18 cellular contexts compared by ENCODE assay signal in the genomic region with DNA sequence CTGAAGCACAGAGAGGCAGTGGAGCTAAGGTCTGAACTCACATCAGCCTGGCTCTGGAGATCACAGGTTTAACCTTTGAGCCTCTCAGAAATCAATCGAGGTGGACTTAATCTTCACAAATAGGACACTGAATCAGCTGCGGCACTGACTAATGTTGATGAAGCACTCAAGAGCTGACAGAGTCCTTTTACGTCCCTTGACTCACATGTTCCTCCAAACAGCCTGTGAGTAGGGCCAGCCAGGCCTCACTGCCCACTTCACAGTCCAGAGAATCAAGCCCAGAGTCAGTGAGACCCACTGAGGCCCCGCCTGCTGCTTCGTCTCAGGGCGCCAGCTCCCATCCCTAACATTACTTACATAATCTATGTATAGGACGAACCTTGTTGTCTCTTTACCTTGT.
A peak's percentile ranks its signal among the peaks of the same experiment; 100 is the strongest.
DNase-seq lines count a peak whose midpoint lies in the region; ATAC-seq and TF ChIP-seq lines count a peak whose summit lies in the region.
"Had no signal": no experiment of that assay in that cellular context is flagged by ENCODE, and none has a peak within 500 bp of the region (broad histone marks: within the 10 kb centered on the region; RNA-seq: fewer than 3 reads in every experiment).

No MANE protein-coding gene starts in this region.

- H3K4me3 ChIP-seq in liver (ENCODE audit: low read depth in 1 of 3, low read length in 3 of 3) (no peak overlapping the region), spleen (no peak overlapping the region)
- H3K4me3 ChIP-seq: BLaER1 treated with 17β-estradiol and CSF1 and Interleukin-3, amounts not matched to agents 10 nM and 100 nM; ovary had no signal

- no peak for TF ChIP-seq CTCF in HFFc6 (IDR thresholded peaks at IDR 0.05)
- TF ChIP-seq CTCF in liver (IDR thresholded peaks at IDR 0.05; ENCODE audit: low read depth, low read length, missing input control), result no peak
- no peak for TF ChIP-seq CTCF in spleen (IDR thresholded peaks at IDR 0.05 in 8 of 11, conservative IDR thresholded peaks at IDR 0.05 in 3 of 11)

- H3K36me3 Mint-ChIP-seq in HFFc6 (ENCODE audit: low read depth), result peaks cover 14% of the 10 kb centered on the region; the same call in 1 of the 2 replicates

- H3K27ac ChIP-seq in liver (ENCODE audit: low read depth in 1 of 2, low read length in 2 of 2) (peak overlapping the region; percentile 82 to 97), spleen (peak overlapping the region in 2 of 8 donors; percentile 3 to 21)
- H3K27ac ChIP-seq: ovary, VCaP had no signal

- H3K9me3 ChIP-seq in liver (ENCODE audit: control insufficient read depth in 4 of 4, low read length in 3 of 4), result no peaks in the 10 kb centered on the region
- no peaks in the 10 kb centered on the region for H3K9me3 ChIP-seq in spleen
- H3K9me3 ChIP-seq: ovary had no signal

- TF ChIP-seq POLR2A in spleen (IDR thresholded peaks at IDR 0.05), result no peak

- H3K4me1 ChIP-seq in liver (ENCODE audit: control insufficient read depth in 4 of 4, insufficient read depth in 4 of 4, low read length in 3 of 4), result peaks cover 37 to 60% (median 48%) of the 10 kb centered on the region in 4 donors
- peaks cover 0 to 70% (median 15%) of the 10 kb centered on the region in 6 donors for H3K4me1 ChIP-seq in spleen

- peaks cover 3% of the 10 kb centered on the region for H3K27me3 Mint-ChIP-seq in HFFc6 (ENCODE audit: insufficient read depth)

- peaks cover 37% of the 10 kb centered on the region for H3K4me1 Mint-ChIP-seq in HFFc6 (ENCODE audit: low read depth)

- peaks cover 0 to 4% (median 0%) of the 10 kb centered on the region in 4 donors for H3K36me3 ChIP-seq in liver (ENCODE audit: control insufficient read depth in 4 of 4, insufficient read depth in 3 of 4, low read depth in 1 of 4, low read length in 3 of 4)
- H3K36me3 ChIP-seq in spleen, result peaks cover 0 to 72% (median 3%) of the 10 kb centered on the region in 6 donors
- H3K36me3 ChIP-seq: ovary had no signal

- in situ Hi-C loops in KBM-7 (cut with MboI; ENCODE audit: low pct_unique_long_range_greater_than_20kb, low sequenced_read_pairs), result no loop called here

- 58% methylated on average over 7 of the region's 7 CpGs for WGBS in liver
- WGBS in spleen, 5 donors, result 71 to 91% (median 91%) methylated on average over 7 of the region's 7 CpGs

- no peak overlapping the region for H3K4me3 Mint-ChIP-seq in HFFc6

- H3K9me3 Mint-ChIP-seq in HFFc6, result no peaks in the 10 kb centered on the region

- no peaks in the 10 kb centered on the region for H3K27me3 ChIP-seq in liver (ENCODE audit: control insufficient read depth in 4 of 4, insufficient read depth in 4 of 4, low read length in 3 of 4)
- H3K27me3 ChIP-seq in spleen (replicated peaks in 1 of 7), result no peaks in the 10 kb centered on the region
- H3K27me3 ChIP-seq: BLaER1 treated with 17β-estradiol and CSF1 and Interleukin-3, amounts not matched to agents 10 nM and 100 nM; ovary had no signal

- DNase-seq in HFFc6 (peak; percentile 72), astrocyte of the hippocampus (ENCODE audit: low read depth, low spot score) (peak; percentile 55), spleen (peak; percentile 51), KBM-7 (no peak)
- no peak for DNase-seq in stimulated activated CD8-positive, alpha-beta memory T cell treated with anti-CD3 and anti-CD28 coated beads, Interleukin-4, amount 100 ng/mL, for 48 hours
- DNase-seq: activated naive CD4-positive, alpha-beta T cell treated with anti-CD3 and anti-CD28 coated beads, Interleukin-2, amount 50 U/mL, for 16 hours; cerebellar nuclear complex; EL; erythroblast; mesendoderm; NCI-H2107; stimulated activated CD4-positive, alpha-beta T cell treated with anti-CD3 and anti-CD28 coated beads, Interleukin-1b, Interleukin-23, amount 100 ng/mL, for 48 hours had no signal

- peak; percentile 37 to 68 for TF ChIP-seq RAD21 in liver (IDR thresholded peaks at IDR 0.05)

- H3K27ac Mint-ChIP-seq in HFFc6, result peak overlapping the region; percentile 62

- peak overlapping the region; percentile 44 to 49 for H3K9ac ChIP-seq in liver (ENCODE audit: low read depth in 1 of 2, low read length in 2 of 2)

- ATAC-seq in GM21717 (IDR thresholded peaks at IDR 0.05; ENCODE audit: unreplicated experiment) (no peak), GM21367 (IDR thresholded peaks at IDR 0.05; ENCODE audit: unreplicated experiment) (no peak)

- intact Hi-C loops in spleen (cut with DNase I; ENCODE audit: low total_unique reads), result no loop called here

TF ChIP-seq in liver, 16 proteins besides CTCF, POLR2A, EP300 and RAD21:
- TF ChIP-seq GABPA (IDR thresholded peaks at IDR 0.05 in 1 of 2, conservative IDR thresholded peaks at IDR 0.05 in 1 of 2), result no peak
- TF ChIP-seq HNF4A (conservative IDR thresholded peaks at IDR 0.05), result peak; percentile 83 to 88
- no peak for TF ChIP-seq TAF1 (conservative IDR thresholded peaks at IDR 0.05)
- TF ChIP-seq, protein P1, sequence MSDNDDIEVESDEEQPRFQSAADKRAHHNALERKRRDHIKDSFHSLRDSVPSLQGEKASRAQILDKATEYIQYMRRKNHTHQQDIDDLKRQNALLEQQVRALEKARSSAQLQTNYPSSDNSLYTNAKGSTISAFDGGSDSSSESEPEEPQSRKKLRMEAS (IDR thresholded peaks at IDR 0.05), result peak; percentile 41
- TF ChIP-seq NR2F2 (IDR thresholded peaks at IDR 0.05), result peak; percentile 36
- TF ChIP-seq JUND (IDR thresholded peaks at IDR 0.05), result peak; percentile 70 to 76
- TF ChIP-seq, protein P2, sequence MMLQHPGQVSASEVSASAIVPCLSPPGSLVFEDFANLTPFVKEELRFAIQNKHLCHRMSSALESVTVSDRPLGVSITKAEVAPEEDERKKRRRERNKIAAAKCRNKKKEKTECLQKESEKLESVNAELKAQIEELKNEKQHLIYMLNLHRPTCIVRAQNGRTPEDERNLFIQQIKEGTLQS (IDR thresholded peaks at IDR 0.05), result peak; percentile 33
- TF ChIP-seq, protein P3, sequence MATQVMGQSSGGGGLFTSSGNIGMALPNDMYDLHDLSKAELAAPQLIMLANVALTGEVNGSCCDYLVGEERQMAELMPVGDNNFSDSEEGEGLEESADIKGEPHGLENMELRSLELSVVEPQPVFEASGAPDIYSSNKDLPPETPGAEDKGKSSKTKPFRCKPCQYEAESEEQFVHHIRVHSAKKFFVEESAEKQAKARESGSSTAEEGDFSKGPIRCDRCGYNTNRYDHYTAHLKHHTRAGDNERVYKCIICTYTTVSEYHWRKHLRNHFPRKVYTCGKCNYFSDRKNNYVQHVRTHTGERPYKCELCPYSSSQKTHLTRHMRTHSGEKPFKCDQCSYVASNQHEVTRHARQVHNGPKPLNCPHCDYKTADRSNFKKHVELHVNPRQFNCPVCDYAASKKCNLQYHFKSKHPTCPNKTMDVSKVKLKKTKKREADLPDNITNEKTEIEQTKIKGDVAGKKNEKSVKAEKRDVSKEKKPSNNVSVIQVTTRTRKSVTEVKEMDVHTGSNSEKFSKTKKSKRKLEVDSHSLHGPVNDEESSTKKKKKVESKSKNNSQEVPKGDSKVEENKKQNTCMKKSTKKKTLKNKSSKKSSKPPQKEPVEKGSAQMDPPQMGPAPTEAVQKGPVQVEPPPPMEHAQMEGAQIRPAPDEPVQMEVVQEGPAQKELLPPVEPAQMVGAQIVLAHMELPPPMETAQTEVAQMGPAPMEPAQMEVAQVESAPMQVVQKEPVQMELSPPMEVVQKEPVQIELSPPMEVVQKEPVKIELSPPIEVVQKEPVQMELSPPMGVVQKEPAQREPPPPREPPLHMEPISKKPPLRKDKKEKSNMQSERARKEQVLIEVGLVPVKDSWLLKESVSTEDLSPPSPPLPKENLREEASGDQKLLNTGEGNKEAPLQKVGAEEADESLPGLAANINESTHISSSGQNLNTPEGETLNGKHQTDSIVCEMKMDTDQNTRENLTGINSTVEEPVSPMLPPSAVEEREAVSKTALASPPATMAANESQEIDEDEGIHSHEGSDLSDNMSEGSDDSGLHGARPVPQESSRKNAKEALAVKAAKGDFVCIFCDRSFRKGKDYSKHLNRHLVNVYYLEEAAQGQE (IDR thresholded peaks at IDR 0.05), result no peak
- peak; percentile 74 for TF ChIP-seq SP1 (IDR thresholded peaks at IDR 0.05)
- peak; percentile 77 to 88 for TF ChIP-seq RXRA (IDR thresholded peaks at IDR 0.05)
- TF ChIP-seq FOXA2 (IDR thresholded peaks at IDR 0.05), result peak; percentile 7
- TF ChIP-seq HNF4G (IDR thresholded peaks at IDR 0.05), result peak; percentile 72
- peak; percentile 32 for TF ChIP-seq FOXA1 (IDR thresholded peaks at IDR 0.05)

Comparison
In these comparisons a context has a peak if more than half of its experiments do, and no peak if none do; other contexts are left out.
1. DNase-seq: peak in HFFc6 (single experiment), astrocyte of the hippocampus (single experiment) and spleen (single experiment); none in stimulated activated CD8-positive, alpha-beta memory T cell treated with anti-CD3 and anti-CD28 coated beads, Interleukin-4, amount 100 ng/mL, for 48 hours (single experiment) and KBM-7 (single experiment).